22 cellular contexts compared by ENCODE assay signal in the genomic region with DNA sequence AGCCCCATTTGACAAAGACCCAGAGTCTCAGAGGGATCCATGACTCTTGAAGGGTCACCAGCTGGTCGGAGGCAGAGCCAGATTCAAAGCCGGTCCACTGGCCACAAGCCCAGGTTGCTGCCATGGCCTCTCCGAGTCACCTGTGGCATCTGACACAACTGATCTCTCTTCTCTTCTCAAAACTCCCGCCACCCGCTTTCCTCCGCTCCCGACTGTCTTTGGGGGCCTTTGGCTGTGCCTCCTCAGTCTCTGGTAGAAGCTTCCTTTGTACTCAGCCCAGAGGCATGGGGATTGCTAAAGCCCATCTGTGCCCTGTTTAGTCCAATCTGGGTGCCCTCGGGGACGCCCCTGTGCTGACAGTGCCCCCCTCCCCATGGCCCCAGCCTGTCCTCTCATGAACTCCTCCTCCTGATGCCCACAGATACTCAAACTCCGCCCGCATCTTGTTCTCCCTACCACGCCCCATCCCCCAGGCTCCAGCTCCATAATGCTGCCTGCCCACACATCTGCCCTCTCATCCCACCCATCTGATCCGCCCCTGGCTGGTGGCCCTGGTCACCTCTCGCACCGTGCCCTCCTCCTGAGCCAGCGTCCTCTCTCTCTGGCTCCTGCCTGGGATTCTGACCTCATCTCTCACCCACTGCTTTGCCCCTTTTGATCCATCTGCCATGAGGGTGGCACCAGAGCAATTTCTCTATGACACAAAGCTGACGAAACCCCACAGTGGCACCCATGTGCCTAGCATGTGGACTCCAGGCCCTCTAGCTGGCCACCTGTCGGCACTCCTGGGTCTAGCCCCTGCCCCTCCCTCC.
"Had no signal": no experiment of that assay in that cellular context is flagged by ENCODE, and none has a peak within 500 bp of the region (broad histone marks: within the 10 kb centered on the region; RNA-seq: fewer than 3 reads in every experiment).

No MANE protein-coding gene starts in this region.

- H3K4me1 ChIP-seq: parathyroid adenoma, right lobe of liver had no signal

- ATAC-seq: effector memory CD8-positive, alpha-beta T cell; gastroesophageal sphincter; left lobe of liver; mucosa of descending colon; naive thymus-derived CD8-positive, alpha-beta T cell; psoas muscle; right lobe of liver; stimulated activated effector memory CD8-positive, alpha-beta T cell treated with anti-CD3 and anti-CD28 coated beads, Interleukin-12 subunit alpha, Interleukin-12 subunit beta, amount 100 ng/mL, for 72 hours; stimulated activated naive CD8-positive, alpha-beta T cell treated with anti-CD3 and anti-CD28 coated beads, Interleukin-15, Interleukin-2, amounts not matched to agents 100 U/mL and 50 U/mL, for 24 hours had no signal

- H3K4me3 Mint-ChIP-seq: effector memory CD8-positive, alpha-beta T cell; naive thymus-derived CD8-positive, alpha-beta T cell; neural progenitor cell; stimulated activated effector memory CD8-positive, alpha-beta T cell treated with anti-CD3 and anti-CD28 coated beads, Interleukin-12 subunit alpha, Interleukin-12 subunit beta, amount 100 ng/mL, for 72 hours; type B pancreatic cell had no signal

- DNase-seq: effector memory CD8-positive, alpha-beta T cell; esophagus squamous epithelium; foreskin fibroblast; glutamatergic neuron; mucosa of descending colon; naive thymus-derived CD8-positive, alpha-beta T cell; occipital lobe; psoas muscle; retina; right lobe of liver; stimulated activated CD4-positive, alpha-beta T cell treated with anti-CD3 and anti-CD28 coated beads, Interleukin-4, amount 100 ng/mL, for 1 hour; stimulated activated CD8-positive, alpha-beta memory T cell treated with anti-CD3 and anti-CD28 coated beads, Interleukin-4, amount 100 ng/mL, for 48 hours; stimulated activated naive CD8-positive, alpha-beta T cell treated with anti-CD3 and anti-CD28 coated beads, Interleukin-15, Interleukin-2, amounts not matched to agents 100 U/mL and 50 U/mL, for 24 hours; thyroid gland had no signal

- H2AFZ ChIP-seq: neural progenitor cell, parathyroid adenoma had no signal

- H3K36me3 ChIP-seq: esophagus squamous epithelium, gastroesophageal sphincter, neural progenitor cell, right lobe of liver, suprapubic skin, thyroid gland had no signal

- H3K4me3 ChIP-seq: esophagus squamous epithelium, gastroesophageal sphincter, mucosa of descending colon, neural progenitor cell, psoas muscle, right lobe of liver, suprapubic skin, thyroid gland had no signal

- H3K9me3 ChIP-seq: esophagus squamous epithelium, gastroesophageal sphincter, mucosa of descending colon, psoas muscle, right lobe of liver, suprapubic skin, thyroid gland had no signal

- H3K27ac Mint-ChIP-seq: effector memory CD8-positive, alpha-beta T cell; neural progenitor cell; stimulated activated effector memory CD8-positive, alpha-beta T cell treated with anti-CD3 and anti-CD28 coated beads, Interleukin-12 subunit alpha, Interleukin-12 subunit beta, amount 100 ng/mL, for 72 hours; type B pancreatic cell had no signal

- H3K36me3 Mint-ChIP-seq: naive thymus-derived CD8-positive, alpha-beta T cell; neural progenitor cell; stimulated activated effector memory CD8-positive, alpha-beta T cell treated with anti-CD3 and anti-CD28 coated beads, Interleukin-12 subunit alpha, Interleukin-12 subunit beta, amount 100 ng/mL, for 72 hours; type B pancreatic cell had no signal

- H3K27me3 ChIP-seq: neural progenitor cell, right lobe of liver, thyroid gland had no signal

- H3K27ac ChIP-seq: esophagus squamous epithelium, gastroesophageal sphincter, neural progenitor cell, parathyroid adenoma, psoas muscle, right lobe of liver, suprapubic skin, thyroid gland had no signal

- H3K9ac ChIP-seq: neural progenitor cell, parathyroid adenoma had no signal

- FAIRE-seq: urothelium cell line had no signal

- H3K79me2 ChIP-seq: parathyroid adenoma had no signal

- H3K4me2 ChIP-seq: neural progenitor cell had no signal

- H3K9me3 Mint-ChIP-seq: effector memory CD8-positive, alpha-beta T cell; naive thymus-derived CD8-positive, alpha-beta T cell; neural progenitor cell; stimulated activated effector memory CD8-positive, alpha-beta T cell treated with anti-CD3 and anti-CD28 coated beads, Interleukin-12 subunit alpha, Interleukin-12 subunit beta, amount 100 ng/mL, for 72 hours; type B pancreatic cell had no signal
